3 cellular contexts compared by ENCODE assay signal in the genomic region with DNA sequence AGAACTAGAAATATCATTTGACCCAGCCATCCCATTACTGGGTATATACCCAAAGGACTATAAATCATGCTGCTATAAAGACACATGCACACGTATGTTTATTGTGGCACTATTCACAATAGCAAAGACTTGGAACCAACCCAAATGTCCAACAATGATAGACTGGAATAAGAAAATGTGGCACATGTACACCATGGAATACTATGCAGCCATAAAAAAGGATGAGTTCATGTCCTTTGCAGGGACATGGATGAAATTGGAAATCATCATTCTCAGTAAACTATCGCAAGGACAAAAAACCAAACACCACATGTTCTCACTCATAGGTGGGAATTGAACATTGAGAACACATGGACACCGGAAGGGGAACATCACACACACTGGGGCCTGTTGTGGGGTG. TPM values are rescaled to one million over a fixed set of nuclear protein-coding genes. Genes with fewer than 3 reads are reported as not detected.
"Had no signal": no experiment of that assay in that cellular context is flagged by ENCODE, and none has a peak within 500 bp of the region (broad histone marks: within the 10 kb centered on the region; RNA-seq: fewer than 3 reads in every experiment).

No MANE protein-coding gene starts in this region.

RNA-seq across cellular contexts. Expression of gene TBXT, which starts 7.4 kb away (rescaled TPM):
- total RNA-seq: LHCN-M2, M059J, MCF 10A had no signal
